ENCODE assay signal across 20 cellular contexts in the genomic region with DNA sequence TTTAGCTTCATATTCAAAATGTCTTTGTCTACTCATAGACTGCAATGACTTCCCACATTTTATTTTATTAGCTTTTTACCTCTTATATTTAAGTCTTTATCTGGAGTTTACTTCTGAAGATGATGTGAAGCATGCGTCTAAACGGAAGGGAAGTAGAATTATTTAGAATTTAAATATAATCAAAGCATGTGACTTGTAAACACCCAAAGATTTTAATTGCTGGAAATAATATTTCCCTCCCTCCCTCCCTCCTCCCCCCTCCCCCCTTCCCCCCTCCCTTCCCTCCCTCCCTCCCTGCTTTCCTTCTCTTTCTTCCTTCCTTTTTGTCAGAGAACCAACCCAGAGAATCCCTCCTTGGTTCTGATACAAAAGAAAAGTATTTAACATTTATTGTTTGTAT. TPM values are rescaled to one million over a fixed set of nuclear protein-coding genes. Genes with fewer than 3 reads are reported as not detected.
A peak's percentile ranks its signal among the peaks of the same experiment; 100 is the strongest.
DNase-seq lines count a peak whose midpoint lies in the region; ATAC-seq and TF ChIP-seq lines count a peak whose summit lies in the region.
"Had no signal": no experiment of that assay in that cellular context is flagged by ENCODE, and none has a peak within 500 bp of the region (broad histone marks: within the 10 kb centered on the region; RNA-seq: fewer than 3 reads in every experiment).

No MANE protein-coding gene starts in this region.

- POLR2A ChIA-PET in OCI-LY7 (lab: Charles Lee): interaction anchor here (2.3 kb wide), 1 partner anchor 17 kb away, joined by 10 read pairs; no protein-coding TSS in a partner anchor

- H3F3A ChIP-seq in GM23338 (replicated peaks; ENCODE audit: low read depth): no peaks in the 10 kb centered on the region

- no peaks in the 10 kb centered on the region for H3K9me3 ChIP-seq in OCI-LY7 (ENCODE audit: low read length)
- H3K9me3 ChIP-seq: colonic mucosa, esophagus squamous epithelium, ovary had no signal

- H3K4me3 Mint-ChIP-seq in activated CD8-positive, alpha-beta memory T cell treated with anti-CD3 and anti-CD28 coated beads, Interleukin-2, amount 10 ng/mL, durations not matched to agents 7 days and 5 days: peak overlapping the region; percentile 90
- H3K4me3 Mint-ChIP-seq in GM23338: peak overlapping the region; percentile 97; the same call in 2 of the 3 replicates
- H3K4me3 Mint-ChIP-seq in brain: peak overlapping the region; percentile 92 to 99 (median 94)
- H3K4me3 Mint-ChIP-seq in neural crest cell: peak overlapping the region; percentile 95

- peaks cover 35% of the 10 kb centered on the region for H3K4me1 Mint-ChIP-seq in activated CD8-positive, alpha-beta memory T cell treated with anti-CD3 and anti-CD28 coated beads, Interleukin-2, amount 10 ng/mL, durations not matched to agents 7 days and 5 days
- H3K4me1 Mint-ChIP-seq in GM23338 (peaks cover 32% of the 10 kb centered on the region), brain (peaks cover 44% of the 10 kb centered on the region), neural crest cell (peaks cover 28% of the 10 kb centered on the region)

- BruUV-seq in OCI-LY7 (replicated peaks; lab: Mats Ljungman, UMichigan): no TSS peak

- H3K27ac Mint-ChIP-seq in activated CD8-positive, alpha-beta memory T cell treated with anti-CD3 and anti-CD28 coated beads, Interleukin-2, amount 10 ng/mL, durations not matched to agents 7 days and 5 days: no peak overlapping the region
- no peak overlapping the region for H3K27ac Mint-ChIP-seq in GM23338
- peak overlapping the region in 1 of 5 experiments; percentile 94 for H3K27ac Mint-ChIP-seq in brain
- no peak overlapping the region for H3K27ac Mint-ChIP-seq in neural crest cell (ENCODE audit: unreplicated experiment)
- H3K27ac Mint-ChIP-seq: H9 had no signal

- peaks cover 3% of the 10 kb centered on the region; the same call in 1 of the 2 replicates for H3K79me2 ChIP-seq in GM23338 (replicated peaks; ENCODE audit: insufficient read depth)
- H3K79me2 ChIP-seq in OCI-LY7 (ENCODE audit: insufficient read depth, low read depth, low read length): peaks cover 10% of the 10 kb centered on the region; the same call in 1 of the 2 replicates

- WGBS in lower leg skin, 2 donors: 94 to 96% methylated on average over 2 of the region's 2 CpGs

- H3K4me2 ChIP-seq in GM23338 (no peak overlapping the region), OCI-LY7 (ENCODE audit: low read length) (no peak overlapping the region)

- no peak for ATAC-seq in activated CD8-positive, alpha-beta memory T cell treated with anti-CD3 and anti-CD28 coated beads, Interleukin-2, amount 10 ng/mL, durations not matched to agents 7 days and 5 days
- ATAC-seq in GM23338 (no peak), HG02973 (IDR thresholded peaks at IDR 0.05; ENCODE audit: unreplicated experiment) (no peak)

- TF ChIP-seq POLR2A in lower leg skin (IDR thresholded peaks at IDR 0.05): no peak

- H3K9me2 ChIP-seq in GM23338 (ENCODE audit: insufficient read depth): no peaks in the 10 kb centered on the region
- no peaks in the 10 kb centered on the region for H3K9me2 ChIP-seq in OCI-LY7 (ENCODE audit: insufficient read depth, low read length)

- intact Hi-C loops in lower leg skin (cut with DNase I; ENCODE audit: low total_unique reads) (no loop called here), OCI-LY7 (cut with micrococcal nuclease; ENCODE audit: unreplicated experiment) (loop anchor here (5.0 kb wide), 1 partner anchor 476 kb away; a partner anchor contains a TSS)

- no peak overlapping the region for H3K27ac ChIP-seq in GM23338 (ENCODE audit: low read depth)
- no peak overlapping the region for H3K27ac ChIP-seq in OCI-LY7 (ENCODE audit: low read depth, low read length, poor library complexity, severe bottlenecking)
- H3K27ac ChIP-seq: colonic mucosa, esophagus squamous epithelium, ovary had no signal

- no peak for DNase-seq in activated CD8-positive, alpha-beta memory T cell treated with anti-CD3 and anti-CD28 coated beads, Interleukin-2, amount 10 ng/mL, durations not matched to agents 7 days and 5 days
- no peak for DNase-seq in activated CD8-positive, alpha-beta memory T cell treated with anti-CD3 and anti-CD28 coated beads for 24 hours
- DNase-seq in GM23338 (ENCODE audit: low spot score) (no peak), neural crest cell (ENCODE audit: low read depth, low spot score) (no peak), lower leg skin (ENCODE audit: low spot score in 2 of 2) (no peak), OCI-LY7 (ENCODE audit: low spot score) (no peak)
- DNase-seq: activated CD4-positive, alpha-beta T cell treated with anti-CD3 and anti-CD28 coated beads for 1 hour; activated effector memory CD4-positive, alpha-beta T cell treated with Interleukin-2 at 50 U/mL for 16 hours; colonic mucosa; esophagus squamous epithelium; H9; KG1; MV-4-11; NCI-H1694; NCI-H2171; NCI-H526 treated with DMSO at 0.1 percent for 48 hours; ovary had no signal

- CTCF ChIA-PET in activated CD8-positive, alpha-beta memory T cell treated with anti-CD3 and anti-CD28 coated beads, Interleukin-2, amount 10 ng/mL, durations not matched to agents 7 days and 5 days (lab: Charles Lee): no interaction called here
- CTCF ChIA-PET in OCI-LY7 (lab: Charles Lee; ENCODE audit: unreplicated experiment): no interaction called here

- no peaks in the 10 kb centered on the region for H3K36me3 ChIP-seq in GM23338 (ENCODE audit: insufficient read depth)
- peaks cover 4% of the 10 kb centered on the region for H3K36me3 ChIP-seq in OCI-LY7 (ENCODE audit: insufficient read depth, low read length)
- H3K36me3 ChIP-seq: colonic mucosa, esophagus squamous epithelium, ovary had no signal

- H2AFZ ChIP-seq in GM23338: no peak overlapping the region
- no peak overlapping the region for H2AFZ ChIP-seq in OCI-LY7 (ENCODE audit: low read length)

- no peak overlapping the region for H3K4me3 ChIP-seq in GM23338
- H3K4me3 ChIP-seq in lower leg skin (ENCODE audit: low read depth, poor library complexity, severe bottlenecking): no peak overlapping the region
- no peak overlapping the region for H3K4me3 ChIP-seq in OCI-LY7 (ENCODE audit: low read depth, low read length, poor library complexity, severe bottlenecking)
- H3K4me3 ChIP-seq: colonic mucosa, lung, ovary had no signal

- H3K4me1 ChIP-seq in GM23338 (ENCODE audit: insufficient read depth) (peaks cover 29% of the 10 kb centered on the region), OCI-LY7 (ENCODE audit: insufficient read depth, low read length, poor library complexity, severe bottlenecking) (peaks cover 20% of the 10 kb centered on the region)
- H3K4me1 ChIP-seq: colonic mucosa had no signal

- H4K20me1 ChIP-seq in GM23338 (replicated peaks; ENCODE audit: insufficient read depth): no peaks in the 10 kb centered on the region
- no peaks in the 10 kb centered on the region for H4K20me1 ChIP-seq in OCI-LY7 (ENCODE audit: insufficient read depth, low read length)

- no peaks in the 10 kb centered on the region for H3K27me3 Mint-ChIP-seq in activated CD8-positive, alpha-beta memory T cell treated with anti-CD3 and anti-CD28 coated beads, Interleukin-2, amount 10 ng/mL, durations not matched to agents 7 days and 5 days
- H3K27me3 Mint-ChIP-seq in GM23338 (ENCODE audit: insufficient read depth, low read depth, poor library complexity): peaks cover 6% of the 10 kb centered on the region
- H3K27me3 Mint-ChIP-seq in brain: peaks cover 5% of the 10 kb centered on the region
- H3K27me3 Mint-ChIP-seq in neural crest cell (ENCODE audit: low read depth): no peaks in the 10 kb centered on the region

- H3K27me3 ChIP-seq in GM23338 (ENCODE audit: insufficient read depth): no peaks in the 10 kb centered on the region
- H3K27me3 ChIP-seq: colonic mucosa, esophagus squamous epithelium, ovary had no signal

- H3K9me3 Mint-ChIP-seq in activated CD8-positive, alpha-beta memory T cell treated with anti-CD3 and anti-CD28 coated beads, Interleukin-2, amount 10 ng/mL, durations not matched to agents 7 days and 5 days (ENCODE audit: low read depth): no peaks in the 10 kb centered on the region
- H3K9me3 Mint-ChIP-seq in GM23338: no peaks in the 10 kb centered on the region; the same call in 1 of the 3 replicates
- H3K9me3 Mint-ChIP-seq in brain: peaks cover 0 to 2% (median 0%) of the 10 kb centered on the region in 5 experiments
- H3K9me3 Mint-ChIP-seq in neural crest cell: peaks cover 3% of the 10 kb centered on the region

- TF ChIP-seq CTCF in GM23338 (conservative IDR thresholded peaks at IDR 0.05; ENCODE audit: low read depth in 2 of 2) (no peak), brain (conservative IDR thresholded peaks at IDR 0.05) (no peak), neural crest cell (conservative IDR thresholded peaks at IDR 0.05) (no peak), lower leg skin (IDR thresholded peaks at IDR 0.05) (no peak), OCI-LY7 (conservative IDR thresholded peaks at IDR 0.05; ENCODE audit: low read length) (no peak)

- peaks cover 14% of the 10 kb centered on the region for H3K36me3 Mint-ChIP-seq in activated CD8-positive, alpha-beta memory T cell treated with anti-CD3 and anti-CD28 coated beads, Interleukin-2, amount 10 ng/mL, durations not matched to agents 7 days and 5 days
- H3K36me3 Mint-ChIP-seq in GM23338 (ENCODE audit: low read depth) (peaks cover 3% of the 10 kb centered on the region; the same call in 2 of the 3 replicates), brain (peaks cover 11% of the 10 kb centered on the region), neural crest cell (ENCODE audit: low read depth) (no peaks in the 10 kb centered on the region)

TF ChIP-seq in GM23338, 12 proteins besides CTCF, POLR2A, EP300 and RAD21 (continues in another document):
- no peak for TF ChIP-seq JUNB (IDR thresholded peaks at IDR 0.05; ENCODE audit: unreplicated experiment)
- no peak for TF ChIP-seq ZNF114 (CRISPR knock-in tag; IDR thresholded peaks at IDR 0.05)
- TF ChIP-seq POLR2AphosphoS5 (IDR thresholded peaks at IDR 0.05; ENCODE audit: low read depth): no peak
- no peak for TF ChIP-seq EZH2phosphoT487 (IDR thresholded peaks at IDR 0.05; ENCODE audit: unreplicated experiment)

RNA-seq across cellular contexts. Expression of a gene that starts 2.1 kb away (rescaled TPM):
- 10 to 100 TPM; 34.7 to 37.9 TPM for total RNA-seq in activated CD8-positive, alpha-beta memory T cell treated with anti-CD3 and anti-CD28 coated beads, Interleukin-2, amount 10 ng/mL, durations not matched to agents 7 days and 5 days
- total RNA-seq in GM23338 (2014; rRNA removed; shearing (Covaris generic)): 36.8 and 41.1 TPM in 2 replicates
- polyA plus RNA-seq in GM23338 (2016; fragmentation: Nextera tagmentation; extraction: Ambion mirVana): 10.8 and 13.4 TPM in 2 replicates
- polyA plus RNA-seq in brain (ENCODE audit: insufficient read depth, low read depth, low replicate concordance): 66.3 TPM
- total RNA-seq in neural crest cell: 37.2 and 40.4 TPM in 2 replicates
- total RNA-seq in lower leg skin: 10 to 100 TPM; 41.9 to 44.3 (median 42.8) TPM
- total RNA-seq in OCI-LY7 (2014; rRNA removed; shearing (Covaris generic)): 20.4 and 22.5 TPM in 2 replicates
- 55.2 and 67.3 TPM in 2 replicates for total RNA-seq in OCI-LY7 (2022)
